ENCODE assay signal across 1 cellular context in the genomic region with DNA sequence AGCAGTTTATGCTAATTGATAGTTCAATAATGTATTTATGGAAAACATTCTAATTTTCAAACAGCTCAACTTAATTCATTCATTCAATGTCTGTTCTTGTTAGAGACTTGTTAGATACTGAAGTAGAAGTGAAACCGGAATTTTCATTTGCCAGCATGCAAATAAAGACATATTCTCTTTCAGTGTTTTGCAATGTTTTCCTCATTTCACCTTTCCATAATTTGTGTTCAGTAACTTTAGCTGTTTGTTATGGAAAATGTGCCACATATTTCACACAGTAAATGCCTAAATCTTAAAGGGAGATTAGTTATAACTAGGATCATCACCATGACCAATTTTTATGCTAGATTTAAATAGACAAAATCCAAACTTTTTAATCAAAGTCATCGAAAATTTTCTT.
TF ChIP-seq lines count a peak whose summit lies in the region.

No MANE protein-coding gene starts in this region.

TF ChIP-seq in GM12878, 131 proteins besides CTCF, POLR2A, EP300 and RAD21:
- 0 out of 2 replicates have a peak, but pooled peaks have one; percentile 25 for TF ChIP-seq ZNF24 (IDR thresholded peaks at IDR 0.05)
- TF ChIP-seq, protein P1, sequence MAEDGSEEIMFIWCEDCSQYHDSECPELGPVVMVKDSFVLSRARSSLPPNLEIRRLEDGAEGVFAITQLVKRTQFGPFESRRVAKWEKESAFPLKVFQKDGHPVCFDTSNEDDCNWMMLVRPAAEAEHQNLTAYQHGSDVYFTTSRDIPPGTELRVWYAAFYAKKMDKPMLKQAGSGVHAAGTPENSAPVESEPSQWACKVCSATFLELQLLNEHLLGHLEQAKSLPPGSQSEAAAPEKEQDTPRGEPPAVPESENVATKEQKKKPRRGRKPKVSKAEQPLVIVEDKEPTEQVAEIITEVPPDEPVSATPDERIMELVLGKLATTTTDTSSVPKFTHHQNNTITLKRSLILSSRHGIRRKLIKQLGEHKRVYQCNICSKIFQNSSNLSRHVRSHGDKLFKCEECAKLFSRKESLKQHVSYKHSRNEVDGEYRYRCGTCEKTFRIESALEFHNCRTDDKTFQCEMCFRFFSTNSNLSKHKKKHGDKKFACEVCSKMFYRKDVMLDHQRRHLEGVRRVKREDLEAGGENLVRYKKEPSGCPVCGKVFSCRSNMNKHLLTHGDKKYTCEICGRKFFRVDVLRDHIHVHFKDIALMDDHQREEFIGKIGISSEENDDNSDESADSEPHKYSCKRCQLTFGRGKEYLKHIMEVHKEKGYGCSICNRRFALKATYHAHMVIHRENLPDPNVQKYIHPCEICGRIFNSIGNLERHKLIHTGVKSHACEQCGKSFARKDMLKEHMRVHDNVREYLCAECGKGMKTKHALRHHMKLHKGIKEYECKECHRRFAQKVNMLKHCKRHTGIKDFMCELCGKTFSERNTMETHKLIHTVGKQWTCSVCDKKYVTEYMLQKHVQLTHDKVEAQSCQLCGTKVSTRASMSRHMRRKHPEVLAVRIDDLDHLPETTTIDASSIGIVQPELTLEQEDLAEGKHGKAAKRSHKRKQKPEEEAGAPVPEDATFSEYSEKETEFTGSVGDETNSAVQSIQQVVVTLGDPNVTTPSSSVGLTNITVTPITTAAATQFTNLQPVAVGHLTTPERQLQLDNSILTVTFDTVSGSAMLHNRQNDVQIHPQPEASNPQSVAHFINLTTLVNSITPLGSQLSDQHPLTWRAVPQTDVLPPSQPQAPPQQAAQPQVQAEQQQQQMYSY (CRISPR knock-in tag; IDR thresholded peaks at IDR 0.05) = no peak
